ENCODE assay signal across 17 cellular contexts in the genomic region with DNA sequence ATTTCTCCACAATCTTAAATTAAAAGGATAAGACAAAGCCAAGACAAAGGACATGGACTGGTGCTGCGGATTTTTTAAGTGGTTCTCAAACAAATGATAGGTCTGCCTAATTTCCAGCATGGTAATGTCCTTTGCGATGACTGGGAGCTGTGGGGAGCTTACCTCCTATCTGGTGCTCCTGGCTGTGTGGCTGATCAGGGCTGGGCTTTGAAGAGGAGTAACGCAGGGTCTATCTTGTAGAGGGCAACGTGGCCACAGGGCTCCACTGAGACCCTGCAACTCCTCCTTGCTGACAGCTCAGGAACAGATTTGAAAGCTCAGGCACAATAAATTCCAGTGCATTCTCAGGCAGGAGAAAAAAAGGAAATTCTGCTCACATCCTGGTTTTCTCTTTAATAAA.
A peak's percentile ranks its signal among the peaks of the same experiment; 100 is the strongest.
DNase-seq lines count a peak whose midpoint lies in the region; ATAC-seq and TF ChIP-seq lines count a peak whose summit lies in the region.
"Had no signal": no experiment of that assay in that cellular context is flagged by ENCODE, and none has a peak within 500 bp of the region (broad histone marks: within the 10 kb centered on the region; RNA-seq: fewer than 3 reads in every experiment).

No MANE protein-coding gene starts in this region.

- peaks cover 4% of the 10 kb centered on the region for H3K36me3 Mint-ChIP-seq in endothelial cell (ENCODE audit: low read depth, unreplicated experiment)
- H3K36me3 Mint-ChIP-seq in T-helper 2 cell treated with Interferon-gamma antibody and Interleukin-4, amounts not matched to agents 5 μg/mL and 100 μg/mL, for 36 hours (ENCODE audit: low read depth): peaks cover 21% of the 10 kb centered on the region

- no peaks in the 10 kb centered on the region for H3K27me3 ChIP-seq in SJCRH30

- ATAC-seq in GM18868 (IDR thresholded peaks at IDR 0.05; ENCODE audit: unreplicated experiment): no peak

- H3K36me3 ChIP-seq in SJCRH30: no peaks in the 10 kb centered on the region

- H3K27ac ChIP-seq in SJCRH30: no peak overlapping the region

- peaks cover 4% of the 10 kb centered on the region for H3K27me3 Mint-ChIP-seq in endothelial cell (ENCODE audit: unreplicated experiment)
- H3K27me3 Mint-ChIP-seq in T-helper 2 cell treated with Interferon-gamma antibody and Interleukin-4, amounts not matched to agents 5 μg/mL and 100 μg/mL, for 36 hours (ENCODE audit: low read depth): peaks cover 17% of the 10 kb centered on the region

- H3K4me1 Mint-ChIP-seq in endothelial cell (ENCODE audit: unreplicated experiment): peaks cover 17% of the 10 kb centered on the region
- H3K4me1 Mint-ChIP-seq in T-helper 2 cell treated with Interferon-gamma antibody and Interleukin-4, amounts not matched to agents 5 μg/mL and 100 μg/mL, for 36 hours (ENCODE audit: low read depth): peaks cover 32% of the 10 kb centered on the region

- DNase-seq in NCI-H748 (lab: John Stamatoyannopoulos, UW; ENCODE audit: unreplicated experiment): peak; percentile 11
- DNase-seq in NCI-H748 treated with DMSO at 0.1 percent for 48 hours (lab: John Stamatoyannopoulos, UW): no peak
- DNase-seq in NCI-H1092 (lab: John Stamatoyannopoulos, UW): peak; percentile 22
- DNase-seq in endothelial cell (ENCODE audit: low spot score): no peak
- no peak for DNase-seq in activated effector memory CD4-positive, alpha-beta T cell treated with Interleukin-2 at 50 U/mL for 16 hours
- DNase-seq in SJCRH30: no peak
- DNase-seq in T-helper 2 cell treated with Interferon-gamma antibody and Interleukin-4, amounts not matched to agents 5 μg/mL and 100 μg/mL, for 36 hours (ENCODE audit: low spot score): no peak
- DNase-seq: 8988T; CD8-positive, alpha-beta memory T cell; DMS53; MM.1S; NCI-H1105; NCI-H1694; NCI-H2081 treated with DMSO at 0.1 percent for 48 hours; NCI-H2227 treated with DMSO at 0.1 percent for 48 hours; NCI-H510A treated with DMSO at 0.1 percent for 48 hours had no signal

- H3K4me3 Mint-ChIP-seq in endothelial cell (ENCODE audit: unreplicated experiment): no peak overlapping the region
- no peak overlapping the region for H3K4me3 Mint-ChIP-seq in T-helper 2 cell treated with Interferon-gamma antibody and Interleukin-4, amounts not matched to agents 5 μg/mL and 100 μg/mL, for 36 hours

- peaks cover 14% of the 10 kb centered on the region for H3K9me3 Mint-ChIP-seq in endothelial cell (ENCODE audit: unreplicated experiment)
- H3K9me3 Mint-ChIP-seq in T-helper 2 cell treated with Interferon-gamma antibody and Interleukin-4, amounts not matched to agents 5 μg/mL and 100 μg/mL, for 36 hours: peaks cover 23% of the 10 kb centered on the region

- H3K4me1 ChIP-seq in SJCRH30: no peaks in the 10 kb centered on the region

- H3K27ac Mint-ChIP-seq in endothelial cell (ENCODE audit: unreplicated experiment): peak overlapping the region; percentile 87
- H3K27ac Mint-ChIP-seq in T-helper 2 cell treated with Interferon-gamma antibody and Interleukin-4, amounts not matched to agents 5 μg/mL and 100 μg/mL, for 36 hours: no peak overlapping the region

- no peak for TF ChIP-seq CTCF in endothelial cell (IDR thresholded peaks at IDR 0.05; ENCODE audit: unreplicated experiment)

- no peaks in the 10 kb centered on the region for H3K9me3 ChIP-seq in SJCRH30 (replicated peaks)

- H3K4me3 ChIP-seq in SJCRH30: no peak overlapping the region

Comparison
In these comparisons a context has a peak if more than half of its experiments do, and no peak if none do; other contexts are left out.
1. DNase-seq: peak in NCI-H748 (single experiment) and NCI-H1092 (single experiment); none in NCI-H748 treated with DMSO at 0.1 percent for 48 hours (single experiment), endothelial cell (single experiment), activated effector memory CD4-positive, alpha-beta T cell treated with Interleukin-2 at 50 U/mL for 16 hours (single experiment), SJCRH30 (0 of 2) and T-helper 2 cell treated with Interferon-gamma antibody and Interleukin-4, amounts not matched to agents 5 μg/mL and 100 μg/mL, for 36 hours (single experiment).